ENCODE assay signal across 8 cellular contexts in genomic region chr18:35343936-35344735, GRCh38. TPM values are rescaled to one million over a fixed set of nuclear protein-coding genes. Genes with fewer than 3 reads are reported as not detected.
DNase-seq lines count a peak whose midpoint lies in the region; TF ChIP-seq lines count a peak whose summit lies in the region.

Gene ZNF24 (minus strand): TSS chr18:35344420. CDS start chr18:35340650, 3,770 bp downstream.

- peak within 1 kb of the TSS; percentile 63 for H3K4me2 ChIP-seq in MM.1S (ENCODE audit: low read depth, low read length)
- H3K4me2 ChIP-seq in neural cell (ENCODE audit: low read length), result peak within 1 kb of the TSS; percentile 62

- no peaks in the 10 kb centered on the region for H3K9me2 ChIP-seq in MM.1S (replicated peaks; ENCODE audit: insufficient read depth, low read length)
- H3K9me2 ChIP-seq in neural cell (ENCODE audit: insufficient read depth, low read length), result no peaks in the 10 kb centered on the region

- H3K4me1 ChIP-seq in ES-I3 (ENCODE audit: insufficient read depth, low read length) (peaks cover 8% of the 10 kb centered on the region; the same call in 1 of the 2 replicates), HAP-1 (peaks cover 7% of the 10 kb centered on the region), MM.1S (ENCODE audit: low read length) (0 out of 2 replicates have a peak, but pooled peaks cover 4% of the 10 kb centered on the region), stomach (peaks cover 33 to 62% (median 47%) of the 10 kb centered on the region in 4 donors)

- H3K79me2 ChIP-seq in MM.1S (ENCODE audit: low read length) (peaks cover 52% of the 10 kb centered on the region), neural cell (replicated peaks; ENCODE audit: insufficient read depth, low read length) (peaks cover 50% of the 10 kb centered on the region)

- H2AFZ ChIP-seq in MM.1S (ENCODE audit: low read length) (peak within 1 kb of the TSS; percentile 83), neural cell (ENCODE audit: low read depth, low read length) (peak within 1 kb of the TSS; percentile 99)

- peak within 1 kb of the TSS; percentile 97 for H3K9ac ChIP-seq in ES-I3 (ENCODE audit: low read depth, low read length)
- peak within 1 kb of the TSS; percentile 99 for H3K9ac ChIP-seq in MM.1S (ENCODE audit: low read length)
- H3K9ac ChIP-seq in neural cell (ENCODE audit: low read length), result peak within 1 kb of the TSS; percentile 100

- H3K27me3 ChIP-seq in HAP-1 (ENCODE audit: low read depth) (no peaks in the 10 kb centered on the region), MM.1S (replicated peaks; ENCODE audit: insufficient read depth, low read length) (no peaks in the 10 kb centered on the region), neural cell (ENCODE audit: insufficient read depth, low read depth, low read length) (no peaks in the 10 kb centered on the region), stomach (no peaks in the 10 kb centered on the region)

- H3K4me3 ChIP-seq in HAP-1 (peak within 1 kb of the TSS; percentile 99), MM.1S (ENCODE audit: low read length) (peak within 1 kb of the TSS; percentile 93), neural cell (ENCODE audit: low read length) (peak within 1 kb of the TSS; percentile 85), stomach (peak within 1 kb of the TSS; percentile 68 to 89 (median 78))

- peak; percentile 52 for TF ChIP-seq RAD21 in neural cell (conservative IDR thresholded peaks at IDR 0.05)

- H4K20me1 ChIP-seq in MM.1S (ENCODE audit: insufficient read depth, low read length), result peaks cover 20% of the 10 kb centered on the region
- peaks cover 5% of the 10 kb centered on the region for H4K20me1 ChIP-seq in neural cell (ENCODE audit: insufficient read depth)

- in situ Hi-C loops in HAP-1 (cut with MboI; ENCODE audit: low sequenced_read_pairs), result no loop called here

- intact Hi-C loops in stomach (cut with DNase I; ENCODE audit: low total_unique reads), result no loop called here

- H3F3A ChIP-seq in MM.1S (ENCODE audit: insufficient read depth, low read length) (no peaks in the 10 kb centered on the region), neural cell (ENCODE audit: insufficient read depth, low read length, poor library complexity, severe bottlenecking) (no peaks in the 10 kb centered on the region)

- no peaks in the 10 kb centered on the region for H3K9me3 ChIP-seq in ES-I3 (ENCODE audit: control insufficient read depth, insufficient read depth, low read length)
- no peaks in the 10 kb centered on the region for H3K9me3 ChIP-seq in HAP-1
- no peaks in the 10 kb centered on the region for H3K9me3 ChIP-seq in MM.1S (replicated peaks; ENCODE audit: insufficient read depth, low read length)
- H3K9me3 ChIP-seq in neural cell (ENCODE audit: low read length), result no peaks in the 10 kb centered on the region
- no peaks in the 10 kb centered on the region for H3K9me3 ChIP-seq in stomach

- TF ChIP-seq EP300 in neural cell (conservative IDR thresholded peaks at IDR 0.05; ENCODE audit: poor library complexity, severe bottlenecking), result peak; percentile 72
- TF ChIP-seq EP300 in stomach (IDR thresholded peaks at IDR 0.05), result no peak

- TF ChIP-seq CTCF in MM.1S (IDR thresholded peaks at IDR 0.05; ENCODE audit: low read length) (no peak), neural cell (IDR thresholded peaks at IDR 0.05; ENCODE audit: poor library complexity, severe bottlenecking) (peak; percentile 8), stomach (IDR thresholded peaks at IDR 0.05) (no peak)

- TF ChIP-seq POLR2A in stomach (IDR thresholded peaks at IDR 0.05), result peak in 2 of 4 donors; percentile 44 to 64

- H3K27ac ChIP-seq in MM.1S (ENCODE audit: low read length), result peak within 1 kb of the TSS; percentile 79
- H3K27ac ChIP-seq in neural cell (ENCODE audit: low read length), result peak within 1 kb of the TSS; percentile 99
- peak within 1 kb of the TSS; percentile 98 to 100 (median 99) for H3K27ac ChIP-seq in stomach

- DNase-seq in HAP-1 (ENCODE audit: low spot score in 2 of 2) (peak; percentile 83 to 97), MM.1S (peak; percentile 96), SIG-M5 (lab: John Stamatoyannopoulos, UW) (peak; percentile 63), activated gamma-delta T cell (lab: John Stamatoyannopoulos, UW) (peak; percentile 87), fibroblast of the conjunctiva (ENCODE audit: low read depth) (peak; percentile 86), stomach (peak; percentile 96)

- H3K36me3 ChIP-seq in ES-I3 (ENCODE audit: insufficient read depth, low read length), result peaks cover 13% of the 10 kb centered on the region
- peaks cover 12% of the 10 kb centered on the region for H3K36me3 ChIP-seq in HAP-1 (replicated peaks)
- peaks cover 6% of the 10 kb centered on the region; the same call in 1 of the 2 replicates for H3K36me3 ChIP-seq in MM.1S (replicated peaks; ENCODE audit: insufficient read depth, low read length)
- peaks cover 5% of the 10 kb centered on the region for H3K36me3 ChIP-seq in neural cell (ENCODE audit: insufficient read depth, low read length)
- peaks cover 10 to 21% (median 18%) of the 10 kb centered on the region in 4 donors for H3K36me3 ChIP-seq in stomach

- WGBS in stomach, 5 donors, result 0 to 1% (median 0%) methylated on average over 43 to 64 of the region's 64 CpGs

TF ChIP-seq in neural cell, 6 proteins besides CTCF, POLR2A, EP300 and RAD21:
- TF ChIP-seq MXI1 (conservative IDR thresholded peaks at IDR 0.05; ENCODE audit: poor library complexity, severe bottlenecking) (peak; percentile 73), POLR2AphosphoS5 (IDR thresholded peaks at IDR 0.05) (peak; percentile 95), TAF1 (IDR thresholded peaks at IDR 0.05; ENCODE audit: low read depth) (peak; percentile 91), EZH2 (IDR thresholded peaks at IDR 0.05; ENCODE audit: borderline replicate concordance, insufficient read depth, low read length, poor library complexity, severe bottlenecking) (no peak), SMC3 (conservative IDR thresholded peaks at IDR 0.05; ENCODE audit: poor library complexity) (peak; percentile 45)
- TF ChIP-seq, protein P1, sequence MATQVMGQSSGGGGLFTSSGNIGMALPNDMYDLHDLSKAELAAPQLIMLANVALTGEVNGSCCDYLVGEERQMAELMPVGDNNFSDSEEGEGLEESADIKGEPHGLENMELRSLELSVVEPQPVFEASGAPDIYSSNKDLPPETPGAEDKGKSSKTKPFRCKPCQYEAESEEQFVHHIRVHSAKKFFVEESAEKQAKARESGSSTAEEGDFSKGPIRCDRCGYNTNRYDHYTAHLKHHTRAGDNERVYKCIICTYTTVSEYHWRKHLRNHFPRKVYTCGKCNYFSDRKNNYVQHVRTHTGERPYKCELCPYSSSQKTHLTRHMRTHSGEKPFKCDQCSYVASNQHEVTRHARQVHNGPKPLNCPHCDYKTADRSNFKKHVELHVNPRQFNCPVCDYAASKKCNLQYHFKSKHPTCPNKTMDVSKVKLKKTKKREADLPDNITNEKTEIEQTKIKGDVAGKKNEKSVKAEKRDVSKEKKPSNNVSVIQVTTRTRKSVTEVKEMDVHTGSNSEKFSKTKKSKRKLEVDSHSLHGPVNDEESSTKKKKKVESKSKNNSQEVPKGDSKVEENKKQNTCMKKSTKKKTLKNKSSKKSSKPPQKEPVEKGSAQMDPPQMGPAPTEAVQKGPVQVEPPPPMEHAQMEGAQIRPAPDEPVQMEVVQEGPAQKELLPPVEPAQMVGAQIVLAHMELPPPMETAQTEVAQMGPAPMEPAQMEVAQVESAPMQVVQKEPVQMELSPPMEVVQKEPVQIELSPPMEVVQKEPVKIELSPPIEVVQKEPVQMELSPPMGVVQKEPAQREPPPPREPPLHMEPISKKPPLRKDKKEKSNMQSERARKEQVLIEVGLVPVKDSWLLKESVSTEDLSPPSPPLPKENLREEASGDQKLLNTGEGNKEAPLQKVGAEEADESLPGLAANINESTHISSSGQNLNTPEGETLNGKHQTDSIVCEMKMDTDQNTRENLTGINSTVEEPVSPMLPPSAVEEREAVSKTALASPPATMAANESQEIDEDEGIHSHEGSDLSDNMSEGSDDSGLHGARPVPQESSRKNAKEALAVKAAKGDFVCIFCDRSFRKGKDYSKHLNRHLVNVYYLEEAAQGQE (IDR thresholded peaks at IDR 0.05; ENCODE audit: borderline replicate concordance), result peak; percentile 66

RNA-seq across cellular contexts. Expression of gene ZNF24, which starts in this region (rescaled TPM):
- polyA plus RNA-seq in neural cell (39.4 and 46.3 TPM in 2 replicates), stomach (10 to 100 TPM; 10.5 to 18.2 (median 15.2) TPM)
- polyA minus RNA-seq in neural cell, result 139 and 153 TPM in 2 replicates
- 10 to 100 TPM; 27.5 to 76.2 (median 32.1) TPM for total RNA-seq in stomach

Comparison
In these comparisons a context has a peak if more than half of its experiments do, and no peak if none do; other contexts are left out.
1. Peak in every context shown above with its lines: DNase-seq, H3K4me3 ChIP-seq and H3K27ac ChIP-seq.